13 cellular contexts compared by ENCODE assay signal in the genomic region with DNA sequence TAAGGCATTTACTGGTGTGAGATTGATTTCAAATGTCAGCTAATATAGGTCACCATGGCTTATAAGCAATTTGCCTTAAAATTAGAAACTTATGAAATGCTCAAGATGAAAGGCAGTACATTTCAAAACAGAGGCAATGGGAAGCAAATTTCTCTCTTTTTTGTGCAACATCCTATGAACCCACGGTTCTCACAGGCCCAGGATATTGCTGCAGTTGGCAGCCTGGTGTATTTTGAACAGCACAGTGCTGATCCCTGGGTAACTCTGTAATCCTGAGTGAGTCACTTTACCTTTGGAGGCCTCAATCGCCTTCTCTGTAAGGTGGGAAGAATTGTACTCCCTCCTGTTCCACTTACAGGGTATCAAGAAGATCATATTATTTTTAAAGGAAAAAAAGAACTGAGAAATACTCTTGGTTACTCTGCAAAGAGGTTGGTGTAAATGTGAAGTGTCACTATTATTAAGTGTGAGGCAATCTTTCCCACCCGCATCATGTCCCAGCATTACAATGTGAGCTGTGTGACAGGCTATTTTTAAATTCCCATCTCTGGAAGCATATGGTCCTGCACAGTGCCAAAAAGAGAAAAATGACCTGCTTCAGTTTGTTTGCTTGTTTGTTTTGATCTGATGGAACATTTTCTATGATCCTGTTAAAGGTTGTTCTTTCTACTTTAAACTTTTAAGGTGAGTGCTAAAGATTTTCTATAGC.
DNase-seq lines count a peak whose midpoint lies in the region; ATAC-seq, FAIRE-seq and TF ChIP-seq lines count a peak whose summit lies in the region.
"Had no signal": no experiment of that assay in that cellular context is flagged by ENCODE, and none has a peak within 500 bp of the region (broad histone marks: within the 10 kb centered on the region; RNA-seq: fewer than 3 reads in every experiment).

No MANE protein-coding gene starts in this region.

- H3K4me3 Mint-ChIP-seq in activated CD4-positive, alpha-beta T cell treated with anti-CD3 and anti-CD28 coated beads for 36 hours = no peak overlapping the region

- DNase-seq in activated CD4-positive, alpha-beta T cell treated with anti-CD3 and anti-CD28 coated beads for 36 hours = no peak
- no peak for DNase-seq in activated CD4-positive, alpha-beta T cell treated with anti-CD3 and anti-CD28 coated beads for 4 hours
- DNase-seq in OCI-LY7 (ENCODE audit: low spot score) (peak; percentile 48), fibroblast of pulmonary artery (ENCODE audit: low read depth) (peak; percentile 50), GM19239 (ENCODE audit: insufficient read length, low spot score) (no peak), iPS-NIHi11 (ENCODE audit: low spot score) (no peak)
- DNase-seq: ACHN; activated CD4-positive, alpha-beta T cell treated with anti-CD3 and anti-CD28 coated beads, Interleukin-2, amount 50 U/mL, for 4 hours; amygdala; NCI-H2107; SJCRH30 had no signal

- H3K9me3 Mint-ChIP-seq in activated CD4-positive, alpha-beta T cell treated with anti-CD3 and anti-CD28 coated beads for 36 hours (ENCODE audit: low read depth) = no peaks in the 10 kb centered on the region

- peak overlapping the region; percentile 27 to 66 (median 50) for H3K9ac ChIP-seq in skeletal muscle tissue (ENCODE audit: low read depth in 1 of 3, low read length in 3 of 3)

- peak overlapping the region; percentile 58 for H3K4me2 ChIP-seq in OCI-LY7 (ENCODE audit: low read length)

- peaks cover 53% of the 10 kb centered on the region; the same call in 1 of the 2 replicates for H3K79me2 ChIP-seq in OCI-LY7 (ENCODE audit: insufficient read depth, low read depth, low read length)

- POLR2A ChIA-PET in activated CD4-positive, alpha-beta T cell treated with anti-CD3 and anti-CD28 coated beads for 36 hours (lab: Charles Lee) = interaction anchor here (0.7 kb wide), 1 partner anchor 114 kb away, joined by 3 read pairs; no protein-coding TSS in a partner anchor
- POLR2A ChIA-PET in OCI-LY7 (lab: Charles Lee) = interaction anchor here (0.6 to 18.1 kb wide), 12 partner anchors 8 to 278 kb away, joined by 3 to 1356 read pairs (median 56); a partner anchor contains a TSS

- no peaks in the 10 kb centered on the region for H3K9me3 ChIP-seq in OCI-LY7 (ENCODE audit: low read length)
- H3K9me3 ChIP-seq in skeletal muscle tissue (ENCODE audit: control insufficient read depth in 3 of 3, low read length in 3 of 3) = no peaks in the 10 kb centered on the region
- H3K9me3 ChIP-seq: SJCRH30 had no signal

- H3K9me2 ChIP-seq in OCI-LY7 (ENCODE audit: insufficient read depth, low read length) = no peaks in the 10 kb centered on the region

- H4K20me1 ChIP-seq in OCI-LY7 (ENCODE audit: insufficient read depth, low read length) = no peaks in the 10 kb centered on the region

- no peak overlapping the region; the same call in 1 of the 2 replicates for H2AFZ ChIP-seq in OCI-LY7 (ENCODE audit: low read length)

- H3K4me1 ChIP-seq in OCI-LY7 (ENCODE audit: insufficient read depth, low read length, poor library complexity, severe bottlenecking) = peaks cover 100% of the 10 kb centered on the region
- H3K4me1 ChIP-seq in skeletal muscle tissue (ENCODE audit: control insufficient read depth in 3 of 3, insufficient read depth in 3 of 3, low read length in 3 of 3) = peaks cover 16 to 29% (median 19%) of the 10 kb centered on the region in 3 donors
- H3K4me1 ChIP-seq: SJCRH30 had no signal

- H3K4me3 ChIP-seq in OCI-LY7 (ENCODE audit: low read depth, low read length, poor library complexity, severe bottlenecking) (peak overlapping the region; percentile 1), fibroblast of pulmonary artery (replicated peaks; ENCODE audit: low read depth, low read length) (no peak overlapping the region), skeletal muscle tissue (ENCODE audit: low read length in 3 of 3) (peak overlapping the region in 1 of 3 donors; percentile 31)
- H3K4me3 ChIP-seq: SJCRH30 had no signal

- no peaks in the 10 kb centered on the region for H3K27me3 Mint-ChIP-seq in activated CD4-positive, alpha-beta T cell treated with anti-CD3 and anti-CD28 coated beads for 36 hours

- TF ChIP-seq CTCF in OCI-LY7 (conservative IDR thresholded peaks at IDR 0.05; ENCODE audit: low read length) (no peak), fibroblast of pulmonary artery (IDR thresholded peaks at IDR 0.05; ENCODE audit: low read length, missing control alignments) (no peak)

- FAIRE-seq in GM19239 (lab: Jason Lieb, UNC) = no peak

- H3K36me3 ChIP-seq in OCI-LY7 (ENCODE audit: insufficient read depth, low read length) (peaks cover 24% of the 10 kb centered on the region; the same call in 1 of the 2 replicates), skeletal muscle tissue (ENCODE audit: control insufficient read depth in 3 of 3, insufficient read depth in 3 of 3, low read length in 3 of 3) (no peaks in the 10 kb centered on the region)
- H3K36me3 ChIP-seq: SJCRH30 had no signal

- H3K36me3 Mint-ChIP-seq in activated CD4-positive, alpha-beta T cell treated with anti-CD3 and anti-CD28 coated beads for 36 hours (ENCODE audit: low read depth) = no peaks in the 10 kb centered on the region

- ATAC-seq in activated CD4-positive, alpha-beta T cell treated with anti-CD3 and anti-CD28 coated beads for 36 hours = peak; percentile 40
- ATAC-seq in HG02938 (IDR thresholded peaks at IDR 0.05; ENCODE audit: unreplicated experiment) = no peak

- intact Hi-C loops in activated CD4-positive, alpha-beta T cell treated with anti-CD3 and anti-CD28 coated beads for 36 hours (cut with DNase I, micrococcal nuclease) = no loop called here
- intact Hi-C loops in OCI-LY7 (cut with micrococcal nuclease; ENCODE audit: unreplicated experiment) = loop anchor here (1.0 kb wide), 1 partner anchor 18 kb away; no protein-coding TSS in a partner anchor

- no peak overlapping the region for H3K27ac Mint-ChIP-seq in activated CD4-positive, alpha-beta T cell treated with anti-CD3 and anti-CD28 coated beads for 36 hours

- TSS peak; percentile 72 for BruUV-seq in OCI-LY7 (replicated peaks; lab: Mats Ljungman, UMichigan)

- H3K27me3 ChIP-seq in skeletal muscle tissue (ENCODE audit: control insufficient read depth in 3 of 3, insufficient read depth in 3 of 3, low read length in 3 of 3) = no peaks in the 10 kb centered on the region
- H3K27me3 ChIP-seq: SJCRH30 had no signal

- H3K27ac ChIP-seq in OCI-LY7 (ENCODE audit: low read depth, low read length, poor library complexity, severe bottlenecking) (peak overlapping the region; percentile 99), skeletal muscle tissue (ENCODE audit: low read depth, low read length) (peak overlapping the region; percentile 94)
- H3K27ac ChIP-seq: SJCRH30 had no signal

- CTCF ChIA-PET in activated CD4-positive, alpha-beta T cell treated with anti-CD3 and anti-CD28 coated beads for 36 hours (lab: Charles Lee) = interaction anchor here (0.6 to 0.9 kb wide), 3 partner anchors 34 to 217 kb away, joined by 3 read pairs; no protein-coding TSS in a partner anchor
- CTCF ChIA-PET in OCI-LY7 (lab: Charles Lee; ENCODE audit: unreplicated experiment) = interaction anchor here (2.3 kb wide), 1 partner anchor 223 kb away, joined by 8 read pairs; no protein-coding TSS in a partner anchor

- H3K4me1 Mint-ChIP-seq in activated CD4-positive, alpha-beta T cell treated with anti-CD3 and anti-CD28 coated beads for 36 hours = peaks cover 5% of the 10 kb centered on the region

Comparison
In these comparisons a context has a peak if more than half of its experiments do, and no peak if none do; other contexts are left out.
1. DNase-seq: peak in OCI-LY7 (single experiment) and fibroblast of pulmonary artery (single experiment); none in activated CD4-positive, alpha-beta T cell treated with anti-CD3 and anti-CD28 coated beads for 36 hours (single experiment), activated CD4-positive, alpha-beta T cell treated with anti-CD3 and anti-CD28 coated beads for 4 hours (0 of 2), GM19239 (single experiment) and iPS-NIHi11 (single experiment).